Comparison of ENCODE assay signal across 21 cellular contexts in genomic region chr22:48476599-48476998, GRCh38.
DNase-seq lines count a peak whose midpoint lies in the region; ATAC-seq and TF ChIP-seq lines count a peak whose summit lies in the region.
"Had no signal": no experiment of that assay in that cellular context is flagged by ENCODE, and none has a peak within 500 bp of the region (broad histone marks: within the 10 kb centered on the region; RNA-seq: fewer than 3 reads in every experiment).

No MANE protein-coding gene starts in this region.

- peak; percentile 31 for DNase-seq in activated effector memory CD4-positive, alpha-beta T cell treated with anti-CD3 and anti-CD28 coated beads, Interleukin-2, amount 50 U/mL, for 16 hours
- DNase-seq in activated effector memory CD4-positive, alpha-beta T cell treated with Interleukin-2 at 50 U/mL for 16 hours: no peak
- DNase-seq in coronary artery (ENCODE audit: low spot score) (peak; percentile 55), sciatic nerve (ENCODE audit: low spot score) (peak; percentile 34), upper lobe of right lung (peak; percentile 46)
- DNase-seq in stimulated activated effector memory CD8-positive, alpha-beta T cell treated with anti-CD3 and anti-CD28 coated beads, Interleukin-12 subunit alpha, Interleukin-12 subunit beta, amount 100 ng/mL, for 72 hours (ENCODE audit: low spot score in 2 of 2): no peak
- DNase-seq in stimulated activated naive B cell treated with anti-CD40 and anti-IgM and Interleukin-4, amounts not matched to agents 10 μg/mL and 1 μg/mL and 100 μg/mL, for 72 hours: no peak
- DNase-seq: CD4-positive, CD25-positive, alpha-beta regulatory T cell; HCEC 1CT; KBM-7; MV-4-11; NCI-H1105 treated with DMSO at 0.1 percent for 48 hours; NCI-H2029 treated with DMSO at 0.1 percent for 48 hours; NCI-H2227 treated with DMSO at 0.1 percent for 48 hours; NCI-H526 treated with DMSO at 0.1 percent for 48 hours; SHP77 treated with DMSO at 0.1 percent for 48 hours had no signal

- intact Hi-C loops in sciatic nerve (cut with DNase I): no loop called here
- intact Hi-C loops in upper lobe of right lung (cut with DNase I): no loop called here

- peaks cover 12% of the 10 kb centered on the region for H3K27me3 ChIP-seq in upper lobe of right lung

- no peaks in the 10 kb centered on the region for H3K9me3 Mint-ChIP-seq in stimulated activated effector memory CD8-positive, alpha-beta T cell treated with anti-CD3 and anti-CD28 coated beads, Interleukin-12 subunit alpha, Interleukin-12 subunit beta, amount 100 ng/mL, for 72 hours
- no peaks in the 10 kb centered on the region for H3K9me3 Mint-ChIP-seq in stimulated activated naive B cell treated with anti-CD40 and anti-IgM and Interleukin-4, amounts not matched to agents 10 μg/mL and 1 μg/mL and 100 μg/mL, for 72 hours
- H3K9me3 Mint-ChIP-seq: GM23338 had no signal

- H3K4me3 ChIP-seq in coronary artery: no peak overlapping the region
- H3K4me3 ChIP-seq in upper lobe of right lung: no peak overlapping the region
- H3K4me3 ChIP-seq: GM23338 had no signal

- H3K36me3 ChIP-seq in upper lobe of right lung: no peaks in the 10 kb centered on the region

- no peak overlapping the region for H3K27ac ChIP-seq in coronary artery
- H3K27ac ChIP-seq in upper lobe of right lung: no peak overlapping the region
- H3K27ac ChIP-seq: 22Rv1, RWPE1 had no signal

- no peak overlapping the region for H3K27ac Mint-ChIP-seq in stimulated activated effector memory CD8-positive, alpha-beta T cell treated with anti-CD3 and anti-CD28 coated beads, Interleukin-12 subunit alpha, Interleukin-12 subunit beta, amount 100 ng/mL, for 72 hours
- no peak overlapping the region for H3K27ac Mint-ChIP-seq in stimulated activated naive B cell treated with anti-CD40 and anti-IgM and Interleukin-4, amounts not matched to agents 10 μg/mL and 1 μg/mL and 100 μg/mL, for 72 hours
- H3K27ac Mint-ChIP-seq: CD4-positive, CD25-positive, alpha-beta regulatory T cell; GM23338 had no signal

- no peaks in the 10 kb centered on the region for H3K4me1 ChIP-seq in upper lobe of right lung

- peaks cover 44 to 59% of the 10 kb centered on the region in 2 donors for H3K27me3 Mint-ChIP-seq in stimulated activated naive B cell treated with anti-CD40 and anti-IgM and Interleukin-4, amounts not matched to agents 10 μg/mL and 1 μg/mL and 100 μg/mL, for 72 hours

- no peaks in the 10 kb centered on the region for H3K9me3 ChIP-seq in upper lobe of right lung

- TF ChIP-seq CTCF in coronary artery (IDR thresholded peaks at IDR 0.05) (no peak), upper lobe of right lung (IDR thresholded peaks at IDR 0.05) (no peak)

- ATAC-seq in sciatic nerve: no peak
- ATAC-seq in upper lobe of right lung: no peak
- ATAC-seq in GM21360 (IDR thresholded peaks at IDR 0.05; ENCODE audit: unreplicated experiment): no peak
- ATAC-seq in stimulated activated effector memory CD8-positive, alpha-beta T cell treated with anti-CD3 and anti-CD28 coated beads, Interleukin-12 subunit alpha, Interleukin-12 subunit beta, amount 100 ng/mL, for 72 hours: no peak
- no peak for ATAC-seq in stimulated activated naive B cell treated with anti-CD40 and anti-IgM and Interleukin-4, amounts not matched to agents 10 μg/mL and 1 μg/mL and 100 μg/mL, for 72 hours (replicated peaks)
- ATAC-seq: Panc1 had no signal

- H3K36me3 Mint-ChIP-seq in stimulated activated effector memory CD8-positive, alpha-beta T cell treated with anti-CD3 and anti-CD28 coated beads, Interleukin-12 subunit alpha, Interleukin-12 subunit beta, amount 100 ng/mL, for 72 hours: no peaks in the 10 kb centered on the region
- peaks cover 0 to 3% of the 10 kb centered on the region in 2 donors for H3K36me3 Mint-ChIP-seq in stimulated activated naive B cell treated with anti-CD40 and anti-IgM and Interleukin-4, amounts not matched to agents 10 μg/mL and 1 μg/mL and 100 μg/mL, for 72 hours
- H3K36me3 Mint-ChIP-seq: CD4-positive, CD25-positive, alpha-beta regulatory T cell had no signal

- no peak overlapping the region for H3K4me3 Mint-ChIP-seq in stimulated activated effector memory CD8-positive, alpha-beta T cell treated with anti-CD3 and anti-CD28 coated beads, Interleukin-12 subunit alpha, Interleukin-12 subunit beta, amount 100 ng/mL, for 72 hours
- H3K4me3 Mint-ChIP-seq in stimulated activated naive B cell treated with anti-CD40 and anti-IgM and Interleukin-4, amounts not matched to agents 10 μg/mL and 1 μg/mL and 100 μg/mL, for 72 hours: no peak overlapping the region
- H3K4me3 Mint-ChIP-seq: CD4-positive, CD25-positive, alpha-beta regulatory T cell; GM23338 had no signal

- no peaks in the 10 kb centered on the region for H3K4me1 Mint-ChIP-seq in stimulated activated effector memory CD8-positive, alpha-beta T cell treated with anti-CD3 and anti-CD28 coated beads, Interleukin-12 subunit alpha, Interleukin-12 subunit beta, amount 100 ng/mL, for 72 hours
- no peaks in the 10 kb centered on the region for H3K4me1 Mint-ChIP-seq in stimulated activated naive B cell treated with anti-CD40 and anti-IgM and Interleukin-4, amounts not matched to agents 10 μg/mL and 1 μg/mL and 100 μg/mL, for 72 hours
- H3K4me1 Mint-ChIP-seq: CD4-positive, CD25-positive, alpha-beta regulatory T cell had no signal

Comparison
In these comparisons a context has a peak if more than half of its experiments do, and no peak if none do; other contexts are left out.
1. DNase-seq: peak in activated effector memory CD4-positive, alpha-beta T cell treated with anti-CD3 and anti-CD28 coated beads, Interleukin-2, amount 50 U/mL, for 16 hours (single experiment), coronary artery (single experiment), sciatic nerve (single experiment) and upper lobe of right lung (single experiment); none in activated effector memory CD4-positive, alpha-beta T cell treated with Interleukin-2 at 50 U/mL for 16 hours (single experiment), stimulated activated effector memory CD8-positive, alpha-beta T cell treated with anti-CD3 and anti-CD28 coated beads, Interleukin-12 subunit alpha, Interleukin-12 subunit beta, amount 100 ng/mL, for 72 hours (0 of 2) and stimulated activated naive B cell treated with anti-CD40 and anti-IgM and Interleukin-4, amounts not matched to agents 10 μg/mL and 1 μg/mL and 100 μg/mL, for 72 hours (single experiment).